In genomic region chr11:64870893-64871849, GRCh38 we compare ENCODE assay signal across 11 cellular contexts. TPM values are rescaled to one million over a fixed set of nuclear protein-coding genes. Genes with fewer than 3 reads are reported as not detected.
DNase-seq lines count a peak whose midpoint lies in the region; ATAC-seq and TF ChIP-seq lines count a peak whose summit lies in the region.
"Had no signal": no experiment of that assay in that cellular context is flagged by ENCODE, and none has a peak within 500 bp of the region (broad histone marks: within the 10 kb centered on the region; RNA-seq: fewer than 3 reads in every experiment).

No MANE protein-coding gene starts in this region.

- H3K27ac ChIP-seq in fibroblast of lung (ENCODE audit: insufficient read depth, low read length) (peak overlapping the region; percentile 82), prostate gland (peak overlapping the region; percentile 52 to 57)

- peaks cover 68% of the 10 kb centered on the region for H3K4me1 Mint-ChIP-seq in Calu3 (ENCODE audit: low read depth, unreplicated experiment)

- peak overlapping the region; percentile 7 for H3K4me3 ChIP-seq in WI38 (ENCODE audit: low read depth, low read length)
- H3K4me3 ChIP-seq in fibroblast of lung (replicated peaks in 1 of 4; ENCODE audit: control extremely low read depth in 1 of 4, insufficient read depth in 1 of 4, low read depth in 3 of 4, low read length in 4 of 4), result peak overlapping the region in 1 of 4 experiments; percentile 37
- no peak overlapping the region for H3K4me3 ChIP-seq in prostate gland

- H3K79me2 ChIP-seq in fibroblast of lung (ENCODE audit: control insufficient read depth, insufficient read depth, low read length), result peaks cover 89% of the 10 kb centered on the region

- no peaks in the 10 kb centered on the region for H4K20me1 ChIP-seq in fibroblast of lung (ENCODE audit: control insufficient read depth, extremely low read depth, insufficient read depth, low read length)

- TF ChIP-seq CTCF in Calu3 (IDR thresholded peaks at IDR 0.05; ENCODE audit: unreplicated experiment) (no peak), WI38 (IDR thresholded peaks at IDR 0.05; ENCODE audit: low read depth, low read length) (no peak), fibroblast of lung (conservative IDR thresholded peaks at IDR 0.05 in 1 of 2, IDR thresholded peaks at IDR 0.05 in 1 of 2; ENCODE audit: low read depth in 1 of 2, low read length in 2 of 2) (no peak), prostate gland (IDR thresholded peaks at IDR 0.05) (no peak)

- H3K27ac Mint-ChIP-seq in Calu3 (ENCODE audit: unreplicated experiment), result no peak overlapping the region

- H3K36me3 ChIP-seq in fibroblast of lung (ENCODE audit: control insufficient read depth, insufficient read depth, low read length), result peaks cover 26% of the 10 kb centered on the region
- no peaks in the 10 kb centered on the region for H3K36me3 ChIP-seq in prostate gland

- no peaks in the 10 kb centered on the region for H3K9me3 Mint-ChIP-seq in Calu3 (ENCODE audit: low read depth, unreplicated experiment)

- CTCF ChIA-PET in Calu3 (lab: Charles Lee), result no interaction called here

- H3K4me1 ChIP-seq in fibroblast of lung (ENCODE audit: control insufficient read depth, extremely low read depth, insufficient read depth, low read length), result peaks cover 50% of the 10 kb centered on the region
- no peaks in the 10 kb centered on the region for H3K4me1 ChIP-seq in prostate gland (replicated peaks)

- no peaks in the 10 kb centered on the region for H3K9me3 ChIP-seq in fibroblast of lung (ENCODE audit: control insufficient read depth, insufficient read depth, low read depth, low read length)
- H3K9me3 ChIP-seq in prostate gland, result no peaks in the 10 kb centered on the region

- WGBS in prostate gland, result 71% methylated on average over 24 of the region's 24 CpGs

- H3K36me3 Mint-ChIP-seq in Calu3 (ENCODE audit: insufficient read depth, unreplicated experiment), result peaks cover 73% of the 10 kb centered on the region

- H3K9ac ChIP-seq in fibroblast of lung (ENCODE audit: insufficient read depth, low read length), result peak overlapping the region; percentile 41
- H3K9ac ChIP-seq: parathyroid adenoma had no signal

- TF ChIP-seq POLR2A in prostate gland (IDR thresholded peaks at IDR 0.05), result no peak

- H2AFZ ChIP-seq in fibroblast of lung (ENCODE audit: low read length), result no peak overlapping the region
- H2AFZ ChIP-seq: parathyroid adenoma had no signal

- H3K27me3 ChIP-seq in fibroblast of lung (ENCODE audit: control insufficient read depth, insufficient read depth, low read length), result no peaks in the 10 kb centered on the region
- H3K27me3 ChIP-seq in prostate gland (replicated peaks; ENCODE audit: insufficient read depth), result no peaks in the 10 kb centered on the region

- H3K4me3 Mint-ChIP-seq in Calu3 (ENCODE audit: low read depth, unreplicated experiment), result peak overlapping the region; percentile 54

- intact Hi-C loops in Calu3 (cut with micrococcal nuclease; ENCODE audit: unreplicated experiment) (no loop called here), prostate gland (cut with DNase I) (no loop called here)

- H3K27me3 Mint-ChIP-seq in Calu3 (ENCODE audit: unreplicated experiment), result no peaks in the 10 kb centered on the region

- H3K4me2 ChIP-seq in fibroblast of lung (ENCODE audit: extremely low read depth, insufficient read depth, low read length), result peak overlapping the region; percentile 78

- ATAC-seq in HG03039 (IDR thresholded peaks at IDR 0.05; ENCODE audit: unreplicated experiment), result no peak

- no TSS peak for BruUV-seq in Calu3 (replicated peaks; lab: Mats Ljungman, UMichigan)

- DNase-seq in Calu3, result no peak
- DNase-seq in fibroblast of lung (ENCODE audit: low read depth in 2 of 2), result no peak
- DNase-seq in prostate gland (ENCODE audit: low spot score), result no peak
- DNase-seq in D341Med (ENCODE audit: low spot score), result no peak
- no peak for DNase-seq in midbrain (lab: John Stamatoyannopoulos, UW)
- DNase-seq in cortex of kidney (lab: John Stamatoyannopoulos, UW), result no peak
- DNase-seq: amniotic stem cell, NCI-H82 had no signal

RNA-seq across cellular contexts. Expression of gene EHD1, which starts 7.2 kb away (rescaled TPM):
- total RNA-seq in Calu3 (2022) (92.8 and 101 TPM in 2 replicates), fibroblast of lung (40.8 and 71.3 TPM in 2 replicates), prostate gland (100 to 1,000 TPM in 1 of 2 donors, 10 to 100 TPM in 1; 38.8 to 104 TPM)
- 240 and 248 TPM in 2 replicates for polyA plus RNA-seq in fibroblast of lung
- 181 and 192 TPM in 2 replicates for polyA plus RNA-seq in fibroblast of lung (2012)
- 634 and 716 TPM in 2 replicates for polyA minus RNA-seq in fibroblast of lung (ENCODE audit: low replicate concordance)

RNA-seq across cellular contexts. Expression of gene CDC42BPG, which starts 26.7 kb away (rescaled TPM):
- total RNA-seq in Calu3 (2022), result 26.5 and 33.0 TPM in 2 replicates
- total RNA-seq in fibroblast of lung, result 0.33 and 0.77 TPM in 2 replicates
- 0.02 and 0.03 TPM in 2 replicates for polyA plus RNA-seq in fibroblast of lung
- polyA plus RNA-seq in fibroblast of lung (2012), result 0.13 TPM in 2 replicates
- polyA minus RNA-seq in fibroblast of lung (ENCODE audit: low replicate concordance), result not detected in 2 replicates
- total RNA-seq in prostate gland, result 10 to 100 TPM; 17.2 to 24.0 TPM

RNA-seq across cellular contexts. Expression of gene ATG2A, which starts 45.8 kb away (rescaled TPM):
- 29.6 and 35.8 TPM in 2 replicates for total RNA-seq in Calu3 (2022)
- 7.4 and 9.9 TPM in 2 replicates for total RNA-seq in fibroblast of lung
- polyA plus RNA-seq in fibroblast of lung, result 3.1 and 5.1 TPM in 2 replicates
- polyA plus RNA-seq in fibroblast of lung (2012), result 9.5 and 15.8 TPM in 2 replicates
- polyA minus RNA-seq in fibroblast of lung (ENCODE audit: low replicate concordance), result 14.8 and 32.3 TPM in 2 replicates
- 10 to 100 TPM; 38.4 to 66.1 TPM for total RNA-seq in prostate gland

RNA-seq across cellular contexts. Expression of gene PPP2R5B, which starts 53.3 kb away (rescaled TPM):
- 9.9 and 12.2 TPM in 2 replicates for total RNA-seq in Calu3 (2022)
- 6.2 and 12.1 TPM in 2 replicates for total RNA-seq in fibroblast of lung
- polyA plus RNA-seq in fibroblast of lung, result 10.9 and 12.4 TPM in 2 replicates
- polyA plus RNA-seq in fibroblast of lung (2012), result 13.2 and 14.5 TPM in 2 replicates
- 13.4 and 24.2 TPM in 2 replicates for polyA minus RNA-seq in fibroblast of lung (ENCODE audit: low replicate concordance)
- total RNA-seq in prostate gland, result 10 to 100 TPM; 14.1 to 32.6 TPM

Comparison
In these comparisons a context has a peak if more than half of its experiments do, and no peak if none do; other contexts are left out.
1. RNA of gene CDC42BPG, which starts 26.7 kb away (total RNA-seq): 26.5 to 33.0 TPM in Calu3 and 17.2 to 24.0 TPM in prostate gland; 0.33 to 0.77 TPM in fibroblast of lung; every median in the first group is over 10 times any median in the second.